1 cellular context compared by ENCODE assay signal in the genomic region with DNA sequence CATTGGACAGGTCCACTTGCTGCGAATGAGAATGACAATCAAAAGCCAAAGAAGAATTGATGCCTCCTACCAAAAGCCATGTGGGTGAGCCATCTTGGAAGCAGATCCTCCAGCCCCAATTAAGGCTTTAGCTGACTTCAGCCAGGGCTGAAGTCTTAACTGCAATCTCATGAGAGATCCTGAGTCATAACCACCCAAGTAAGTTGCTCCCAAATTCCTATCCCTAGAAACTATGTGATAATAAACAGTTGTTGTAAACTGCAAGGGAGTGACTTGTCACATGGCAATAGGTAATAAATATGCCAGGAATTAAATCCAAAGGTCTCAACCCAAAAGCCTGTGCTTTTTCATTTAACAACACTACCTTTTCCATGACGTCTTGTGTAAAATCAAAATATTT.
TF ChIP-seq lines count a peak whose summit lies in the region.

No MANE protein-coding gene starts in this region.

TF ChIP-seq in HepG2, 621 proteins besides CTCF, POLR2A, EP300 and RAD21 (continued from another document):
- TF ChIP-seq, protein P1, sequence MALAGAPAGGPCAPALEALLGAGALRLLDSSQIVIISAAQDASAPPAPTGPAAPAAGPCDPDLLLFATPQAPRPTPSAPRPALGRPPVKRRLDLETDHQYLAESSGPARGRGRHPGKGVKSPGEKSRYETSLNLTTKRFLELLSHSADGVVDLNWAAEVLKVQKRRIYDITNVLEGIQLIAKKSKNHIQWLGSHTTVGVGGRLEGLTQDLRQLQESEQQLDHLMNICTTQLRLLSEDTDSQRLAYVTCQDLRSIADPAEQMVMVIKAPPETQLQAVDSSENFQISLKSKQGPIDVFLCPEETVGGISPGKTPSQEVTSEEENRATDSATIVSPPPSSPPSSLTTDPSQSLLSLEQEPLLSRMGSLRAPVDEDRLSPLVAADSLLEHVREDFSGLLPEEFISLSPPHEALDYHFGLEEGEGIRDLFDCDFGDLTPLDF (CRISPR knock-in tag; IDR thresholded peaks at IDR 0.05), result no peak
- no peak for TF ChIP-seq ATF7-NPFF (CRISPR knock-in tag; IDR thresholded peaks at IDR 0.05; ENCODE audit: low read depth)
- TF ChIP-seq, protein P2, sequence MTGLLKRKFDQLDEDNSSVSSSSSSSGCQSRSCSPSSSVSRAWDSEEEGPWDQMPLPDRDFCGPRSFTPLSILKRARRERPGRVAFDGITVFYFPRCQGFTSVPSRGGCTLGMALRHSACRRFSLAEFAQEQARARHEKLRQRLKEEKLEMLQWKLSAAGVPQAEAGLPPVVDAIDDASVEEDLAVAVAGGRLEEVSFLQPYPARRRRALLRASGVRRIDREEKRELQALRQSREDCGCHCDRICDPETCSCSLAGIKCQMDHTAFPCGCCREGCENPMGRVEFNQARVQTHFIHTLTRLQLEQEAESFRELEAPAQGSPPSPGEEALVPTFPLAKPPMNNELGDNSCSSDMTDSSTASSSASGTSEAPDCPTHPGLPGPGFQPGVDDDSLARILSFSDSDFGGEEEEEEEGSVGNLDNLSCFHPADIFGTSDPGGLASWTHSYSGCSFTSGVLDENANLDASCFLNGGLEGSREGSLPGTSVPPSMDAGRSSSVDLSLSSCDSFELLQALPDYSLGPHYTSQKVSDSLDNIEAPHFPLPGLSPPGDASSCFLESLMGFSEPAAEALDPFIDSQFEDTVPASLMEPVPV (CRISPR knock-in tag; IDR thresholded peaks at IDR 0.05), result no peak
